In the genomic region with DNA sequence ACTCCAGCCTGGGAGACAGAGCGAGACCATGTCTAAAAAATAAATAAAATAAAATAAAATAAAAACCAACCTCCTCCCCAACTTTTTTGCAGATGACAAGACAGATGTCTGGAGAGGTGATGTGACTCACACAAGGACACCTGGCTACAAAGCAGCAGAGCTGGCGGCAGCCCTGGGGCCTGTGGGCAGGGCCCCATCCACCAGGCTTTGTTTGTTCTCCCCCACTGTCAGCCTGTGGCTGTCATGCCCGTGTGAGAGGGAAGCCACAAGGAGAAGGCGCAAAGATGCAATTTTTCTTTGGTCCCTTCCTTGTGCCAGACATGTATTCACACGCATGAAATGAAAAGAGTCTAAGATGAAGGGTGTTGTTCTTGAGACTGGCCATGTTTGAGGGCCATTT, we compare ENCODE assay signal across 27 cellular contexts. TPM values are rescaled to one million over a fixed set of nuclear protein-coding genes. Genes with fewer than 3 reads are reported as not detected.
A peak's percentile ranks its signal among the peaks of the same experiment; 100 is the strongest.
DNase-seq lines count a peak whose midpoint lies in the region; FAIRE-seq and TF ChIP-seq lines count a peak whose summit lies in the region.
"Had no signal": no experiment of that assay in that cellular context is flagged by ENCODE, and none has a peak within 500 bp of the region (broad histone marks: within the 10 kb centered on the region; RNA-seq: fewer than 3 reads in every experiment).

No MANE protein-coding gene starts in this region.

- H3K4me2 ChIP-seq in astrocyte (ENCODE audit: low read length) (no peak overlapping the region), neural progenitor cell (no peak overlapping the region)
- H3K4me2 ChIP-seq: GM23338 had no signal

- no peaks in the 10 kb centered on the region for H3F3A ChIP-seq in neural progenitor cell (ENCODE audit: low read depth)

- peaks cover 18% of the 10 kb centered on the region for H3K36me3 Mint-ChIP-seq in astrocyte (ENCODE audit: low read depth, unreplicated experiment)
- peaks cover 22% of the 10 kb centered on the region for H3K36me3 Mint-ChIP-seq in neural progenitor cell

- H3K4me3 ChIP-seq in astrocyte (ENCODE audit: insufficient read depth, low read depth, low read length): no peak overlapping the region
- H3K4me3 ChIP-seq in skin epidermis: no peak overlapping the region
- no peak overlapping the region for H3K4me3 ChIP-seq in neural progenitor cell
- H3K4me3 ChIP-seq: GM23338, pancreas, transverse colon had no signal

- no peak for FAIRE-seq in astrocyte (lab: Jason Lieb, UNC)
- FAIRE-seq: pancreas had no signal

- H3K4me3 Mint-ChIP-seq in astrocyte (ENCODE audit: unreplicated experiment): no peak overlapping the region
- no peak overlapping the region for H3K4me3 Mint-ChIP-seq in neural progenitor cell
- H3K4me3 Mint-ChIP-seq: activated CD4-positive, alpha-beta T cell treated with anti-CD3 and anti-CD28 coated beads, Interleukin-2, amount 10 ng/mL, durations not matched to agents 7 days and 5 days; activated CD8-positive, alpha-beta memory T cell treated with anti-CD3 and anti-CD28 coated beads, Interleukin-2, amount 10 ng/mL, durations not matched to agents 7 days and 5 days; activated T-cell treated with anti-CD3 and anti-CD28 coated beads, Interleukin-2, amount 50 U/mL, for 72 hours; CD4-positive, CD25-positive, alpha-beta regulatory T cell; GM23338; naive thymus-derived CD8-positive, alpha-beta T cell had no signal

- H3K27me3 Mint-ChIP-seq in astrocyte (ENCODE audit: low read depth, unreplicated experiment) (no peaks in the 10 kb centered on the region), neural progenitor cell (ENCODE audit: insufficient read depth, low read depth) (peaks cover 2% of the 10 kb centered on the region)
- H3K27me3 Mint-ChIP-seq: activated CD4-positive, alpha-beta T cell treated with anti-CD3 and anti-CD28 coated beads, Interleukin-2, amount 10 ng/mL, durations not matched to agents 7 days and 5 days; activated CD8-positive, alpha-beta memory T cell treated with anti-CD3 and anti-CD28 coated beads, Interleukin-2, amount 10 ng/mL, durations not matched to agents 7 days and 5 days; CD4-positive, CD25-positive, alpha-beta regulatory T cell; naive thymus-derived CD8-positive, alpha-beta T cell had no signal

- H3K36me3 ChIP-seq in astrocyte (ENCODE audit: insufficient read depth, low read length) (peaks cover 52% of the 10 kb centered on the region), neural progenitor cell (no peaks in the 10 kb centered on the region)

- H4K20me1 ChIP-seq in astrocyte (ENCODE audit: insufficient read depth, low read length) (peaks cover 65% of the 10 kb centered on the region), neural progenitor cell (ENCODE audit: low read depth) (peaks cover 21% of the 10 kb centered on the region)

- peak; percentile 17 for DNase-seq in DMS53 (lab: John Stamatoyannopoulos, UW)
- DNase-seq in DMS53 treated with DMSO at 0.1 percent for 48 hours (lab: John Stamatoyannopoulos, UW; ENCODE audit: unreplicated experiment): no peak
- DNase-seq in astrocyte (ENCODE audit: low read depth): no peak
- DNase-seq in kidney tubule cell (ENCODE audit: low spot score): peak; percentile 37
- DNase-seq in NCI-H1694 treated with DMSO at 0.1 percent for 48 hours (lab: John Stamatoyannopoulos, UW): no peak
- no peak for DNase-seq in neural progenitor cell (ENCODE audit: low spot score)
- no peak for DNase-seq in NCI-H446 treated with DMSO at 0.1 percent for 48 hours (lab: John Stamatoyannopoulos, UW)
- DNase-seq: activated CD4-positive, alpha-beta T cell treated with anti-CD3 and anti-CD28 coated beads, Interleukin-2, amount 10 ng/mL, durations not matched to agents 7 days and 5 days; activated CD8-positive, alpha-beta memory T cell treated with anti-CD3 and anti-CD28 coated beads, Interleukin-2, amount 10 ng/mL, durations not matched to agents 7 days and 5 days; activated naive CD4-positive, alpha-beta T cell treated with Interleukin-2 at 50 U/mL for 16 hours; activated T-cell treated with anti-CD3 and anti-CD28 coated beads, Interleukin-2, amount 50 U/mL, for 72 hours; CD4-positive, CD25-positive, alpha-beta regulatory T cell; cortex of kidney; DMS 273 treated with DMSO at 0.1 percent for 48 hours; GDM1; head of caudate nucleus; left cardiac atrium; naive thymus-derived CD8-positive, alpha-beta T cell; NCI-H1092; NCI-H1930; pancreas; transverse colon; WERI-Rb-1 had no signal

- H3K4me1 Mint-ChIP-seq in astrocyte (ENCODE audit: low read depth, unreplicated experiment) (peaks cover 47% of the 10 kb centered on the region), neural progenitor cell (peaks cover 15% of the 10 kb centered on the region)

- no peaks in the 10 kb centered on the region for H3K27me3 ChIP-seq in astrocyte (ENCODE audit: insufficient read depth, low read length)
- no peaks in the 10 kb centered on the region for H3K27me3 ChIP-seq in neural progenitor cell
- H3K27me3 ChIP-seq: pancreas, transverse colon had no signal

- H3K9me3 ChIP-seq in astrocyte (ENCODE audit: insufficient read depth, low read depth, low read length) (no peaks in the 10 kb centered on the region), neural progenitor cell (ENCODE audit: low read depth) (no peaks in the 10 kb centered on the region)
- H3K9me3 ChIP-seq: pancreas, transverse colon had no signal

- H3K27ac Mint-ChIP-seq in astrocyte (ENCODE audit: unreplicated experiment): peak overlapping the region; percentile 31
- H3K27ac Mint-ChIP-seq in neural progenitor cell: no peak overlapping the region
- H3K27ac Mint-ChIP-seq: activated CD4-positive, alpha-beta T cell treated with anti-CD3 and anti-CD28 coated beads, Interleukin-2, amount 10 ng/mL, durations not matched to agents 7 days and 5 days; activated CD8-positive, alpha-beta memory T cell treated with anti-CD3 and anti-CD28 coated beads, Interleukin-2, amount 10 ng/mL, durations not matched to agents 7 days and 5 days; activated T-cell treated with anti-CD3 and anti-CD28 coated beads, Interleukin-2, amount 50 U/mL, for 72 hours; CD4-positive, CD25-positive, alpha-beta regulatory T cell; GM23338; naive thymus-derived CD8-positive, alpha-beta T cell had no signal

- no peaks in the 10 kb centered on the region for H3K9me3 Mint-ChIP-seq in astrocyte (ENCODE audit: unreplicated experiment)
- H3K9me3 Mint-ChIP-seq in neural progenitor cell: no peaks in the 10 kb centered on the region
- H3K9me3 Mint-ChIP-seq: activated CD4-positive, alpha-beta T cell treated with anti-CD3 and anti-CD28 coated beads, Interleukin-2, amount 10 ng/mL, durations not matched to agents 7 days and 5 days; activated T-cell treated with anti-CD3 and anti-CD28 coated beads, Interleukin-2, amount 50 U/mL, for 72 hours; CD4-positive, CD25-positive, alpha-beta regulatory T cell; GM23338; naive thymus-derived CD8-positive, alpha-beta T cell had no signal

- H3K79me2 ChIP-seq in astrocyte (ENCODE audit: insufficient read depth, low read length) (peaks cover 92% of the 10 kb centered on the region), neural progenitor cell (ENCODE audit: low read depth) (peaks cover 14% of the 10 kb centered on the region)

- H3K9ac ChIP-seq in astrocyte (ENCODE audit: low read length) (no peak overlapping the region), neural progenitor cell (no peak overlapping the region)

- no peak for TF ChIP-seq CTCF in astrocyte (IDR thresholded peaks at IDR 0.05; ENCODE audit: insufficient read depth, low read depth, low read length)
- TF ChIP-seq CTCF in neural progenitor cell (IDR thresholded peaks at IDR 0.05): no peak

- H2AFZ ChIP-seq in astrocyte (ENCODE audit: low read depth, low read length) (no peak overlapping the region), neural progenitor cell (replicated peaks) (no peak overlapping the region)
- H2AFZ ChIP-seq: GM23338 had no signal

- H3K4me1 ChIP-seq in astrocyte (ENCODE audit: insufficient read depth, low read length) (peaks cover 52% of the 10 kb centered on the region), neural progenitor cell (peaks cover 8% of the 10 kb centered on the region)

- peak overlapping the region; percentile 44 for H3K27ac ChIP-seq in astrocyte (ENCODE audit: low read depth, low read length)
- H3K27ac ChIP-seq in skin epidermis: peak overlapping the region in 12 of 21 experiments; percentile 4 to 93 (median 40)
- H3K27ac ChIP-seq in neural progenitor cell: no peak overlapping the region
- H3K27ac ChIP-seq: 22Rv1, pancreas, transverse colon, WERI-Rb-1 had no signal

RNA-seq across cellular contexts. Expression of a gene that starts 16.6 kb away (rescaled TPM):
- total RNA-seq in astrocyte (587 and 662 TPM in 2 replicates), neural progenitor cell (ENCODE audit: low replicate concordance) (42.8 and 74.7 TPM in 2 replicates)

RNA-seq across cellular contexts. Expression of a gene that starts 19.0 kb away (rescaled TPM):
- not detected in 2 replicates for total RNA-seq in astrocyte
- total RNA-seq in neural progenitor cell (ENCODE audit: low replicate concordance): not detected in 2 replicates
- total RNA-seq: activated CD8-positive, alpha-beta memory T cell treated with anti-CD3 and anti-CD28 coated beads, Interleukin-2, amount 10 ng/mL, durations not matched to agents 7 days and 5 days; activated T-cell treated with anti-CD3 and anti-CD28 coated beads, Interleukin-2, amount 50 U/mL, for 72 hours; CD4-positive, CD25-positive, alpha-beta regulatory T cell; GM23338; sciatic nerve; transverse colon had no signal

RNA-seq across cellular contexts. Expression of a gene that starts 54.7 kb away (rescaled TPM):
- total RNA-seq in astrocyte (23.5 and 25.2 TPM in 2 replicates), neural progenitor cell (ENCODE audit: low replicate concordance) (40.2 and 61.0 TPM in 2 replicates)

Comparison
In these comparisons a context has a peak if more than half of its experiments do, and no peak if none do; other contexts are left out.
1. DNase-seq: peak in DMS53 (single experiment) and kidney tubule cell (single experiment); none in DMS53 treated with DMSO at 0.1 percent for 48 hours (single experiment), astrocyte (single experiment), NCI-H1694 treated with DMSO at 0.1 percent for 48 hours (single experiment), neural progenitor cell (single experiment) and NCI-H446 treated with DMSO at 0.1 percent for 48 hours (single experiment).